10 cellular contexts compared by ENCODE assay signal in genomic region chr9:20570756-20571155, GRCh38. TPM values are rescaled to one million over a fixed set of nuclear protein-coding genes. Genes with fewer than 3 reads are reported as not detected.
A peak's percentile ranks its signal among the peaks of the same experiment; 100 is the strongest.
DNase-seq lines count a peak whose midpoint lies in the region; ATAC-seq, FAIRE-seq and TF ChIP-seq lines count a peak whose summit lies in the region.
"Had no signal": no experiment of that assay in that cellular context is flagged by ENCODE, and none has a peak within 500 bp of the region (broad histone marks: within the 10 kb centered on the region; RNA-seq: fewer than 3 reads in every experiment).

No MANE protein-coding gene starts in this region.

- no peaks in the 10 kb centered on the region for H3K9me3 ChIP-seq in GM23248 (ENCODE audit: low read depth)

- peaks cover 0 to 10% (median 0%) of the 10 kb centered on the region in 7 donors for H3K9me3 Mint-ChIP-seq in CD14-positive monocyte
- H3K9me3 Mint-ChIP-seq in stimulated activated memory B cell treated with anti-CD40 and anti-IgM and Interleukin-4, amounts not matched to agents 10 μg/mL and 1 μg/mL and 100 μg/mL, for 72 hours = peaks cover 4% of the 10 kb centered on the region

- no peaks in the 10 kb centered on the region for H3K27me3 Mint-ChIP-seq in CD14-positive monocyte (ENCODE audit: low read depth in 3 of 3)
- H3K27me3 Mint-ChIP-seq in stimulated activated memory B cell treated with anti-CD40 and anti-IgM and Interleukin-4, amounts not matched to agents 10 μg/mL and 1 μg/mL and 100 μg/mL, for 72 hours = no peaks in the 10 kb centered on the region

- H3K4me1 ChIP-seq in GM23248 (ENCODE audit: insufficient read depth) = peaks cover 38% of the 10 kb centered on the region

- H3K36me3 ChIP-seq in GM23248 (ENCODE audit: low read depth) = no peaks in the 10 kb centered on the region

- H4K20me1 ChIP-seq in GM23248 (ENCODE audit: insufficient read depth) = no peaks in the 10 kb centered on the region

- intact Hi-C loops in CD14-positive monocyte (cut with micrococcal nuclease) = no loop called here

- DNase-seq in GM12865 (ENCODE audit: low read depth) (peak; percentile 28), GM23248 (peak; percentile 79), RPMI7951 (ENCODE audit: low read depth) (peak; percentile 42), COLO668 (lab: John Stamatoyannopoulos, UW; ENCODE audit: unreplicated experiment) (no peak), CD14-positive monocyte (ENCODE audit: low spot score) (no peak), NCI-H1092 treated with DMSO at 0.1 percent for 48 hours (lab: John Stamatoyannopoulos, UW) (no peak)
- DNase-seq: NCI-H524 treated with DMSO at 0.1 percent for 48 hours, nephron progenitor cell had no signal

- H3K4me3 ChIP-seq in GM12865 (ENCODE audit: low read depth, low read length) (no peak overlapping the region), GM23248 (peak overlapping the region; percentile 52)

- H3K27ac ChIP-seq in GM23248 = peak overlapping the region; percentile 75

- H3K4me1 Mint-ChIP-seq in CD14-positive monocyte = no peaks in the 10 kb centered on the region
- H3K4me1 Mint-ChIP-seq in stimulated activated memory B cell treated with anti-CD40 and anti-IgM and Interleukin-4, amounts not matched to agents 10 μg/mL and 1 μg/mL and 100 μg/mL, for 72 hours = no peaks in the 10 kb centered on the region

- no peak overlapping the region for H3K27ac Mint-ChIP-seq in CD14-positive monocyte
- H3K27ac Mint-ChIP-seq in stimulated activated memory B cell treated with anti-CD40 and anti-IgM and Interleukin-4, amounts not matched to agents 10 μg/mL and 1 μg/mL and 100 μg/mL, for 72 hours = no peak overlapping the region

- H3K9me2 ChIP-seq in GM23248 (ENCODE audit: insufficient read depth) = no peaks in the 10 kb centered on the region

- TF ChIP-seq CTCF in GM12865 (IDR thresholded peaks at IDR 0.05; ENCODE audit: insufficient read depth, low read depth, low read length, missing control alignments) = no peak
- TF ChIP-seq CTCF in CD14-positive monocyte (IDR thresholded peaks at IDR 0.05) = no peak

- in situ Hi-C loops in GM23248 (cut with MboI) = no loop called here

- no peak for ATAC-seq in stimulated activated memory B cell treated with anti-CD40 and anti-IgM and Interleukin-4, amounts not matched to agents 10 μg/mL and 1 μg/mL and 100 μg/mL, for 72 hours

- 0 out of 2 replicates have a peak overlapping the region, but pooled peaks have one; percentile 3 for H2AFZ ChIP-seq in GM23248

- WGBS in GM23248 (ENCODE audit: low coverage in 1 of 2, low lambda C conversion rate in 2 of 2, missing lambda C conversion rate in 2 of 2), 2 experiments = 0% methylated on average over 1 of the region's 1 CpG

- peak; percentile 69 for FAIRE-seq in islet of Langerhans (lab: Jason Lieb, UNC)

- H3K79me2 ChIP-seq in GM23248 (ENCODE audit: insufficient read depth) = peaks cover 64% of the 10 kb centered on the region

- H3K36me3 Mint-ChIP-seq in CD14-positive monocyte = no peaks in the 10 kb centered on the region
- H3K36me3 Mint-ChIP-seq in stimulated activated memory B cell treated with anti-CD40 and anti-IgM and Interleukin-4, amounts not matched to agents 10 μg/mL and 1 μg/mL and 100 μg/mL, for 72 hours = no peaks in the 10 kb centered on the region

- peak overlapping the region; percentile 52 for H3K9ac ChIP-seq in GM23248

- H3F3A ChIP-seq in GM23248 (ENCODE audit: insufficient read depth) = peaks cover 27% of the 10 kb centered on the region

- peak overlapping the region; percentile 72 for H3K4me2 ChIP-seq in GM23248 (ENCODE audit: unreplicated experiment)

- no peak overlapping the region for H3K4me3 Mint-ChIP-seq in CD14-positive monocyte
- H3K4me3 Mint-ChIP-seq in stimulated activated memory B cell treated with anti-CD40 and anti-IgM and Interleukin-4, amounts not matched to agents 10 μg/mL and 1 μg/mL and 100 μg/mL, for 72 hours = no peak overlapping the region
- H3K4me3 Mint-ChIP-seq: nephron progenitor cell had no signal

- H3K27me3 ChIP-seq in GM23248 (replicated peaks; ENCODE audit: insufficient read depth) = no peaks in the 10 kb centered on the region

RNA-seq across cellular contexts. Expression of gene MLLT3, which starts 51.5 kb away (rescaled TPM):
- total RNA-seq in GM23248 (2014; rRNA removed; shearing (Covaris generic)) = 11.9 and 12.1 TPM in 2 replicates
- polyA plus RNA-seq in GM23248 (2016; fragmentation: Nextera tagmentation; extraction: Ambion mirVana) = 7.1 and 7.5 TPM in 2 replicates
- total RNA-seq in RPMI7951 (2014; rRNA removed; shearing (Covaris generic)) = 16.1 and 18.3 TPM in 2 replicates
- 1 to 10 TPM in 1 of 2 donors, under 1 TPM in 1; 0.81 to 2.3 TPM for polyA plus RNA-seq in CD14-positive monocyte

Comparison
In these comparisons a context has a peak if more than half of its experiments do, and no peak if none do; other contexts are left out.
1. DNase-seq: peak in GM12865 (single experiment), GM23248 (single experiment) and RPMI7951 (single experiment); none in COLO668 (single experiment), CD14-positive monocyte (single experiment) and NCI-H1092 treated with DMSO at 0.1 percent for 48 hours (single experiment).